Comparison of ENCODE assay signal across 13 cellular contexts in the genomic region with DNA sequence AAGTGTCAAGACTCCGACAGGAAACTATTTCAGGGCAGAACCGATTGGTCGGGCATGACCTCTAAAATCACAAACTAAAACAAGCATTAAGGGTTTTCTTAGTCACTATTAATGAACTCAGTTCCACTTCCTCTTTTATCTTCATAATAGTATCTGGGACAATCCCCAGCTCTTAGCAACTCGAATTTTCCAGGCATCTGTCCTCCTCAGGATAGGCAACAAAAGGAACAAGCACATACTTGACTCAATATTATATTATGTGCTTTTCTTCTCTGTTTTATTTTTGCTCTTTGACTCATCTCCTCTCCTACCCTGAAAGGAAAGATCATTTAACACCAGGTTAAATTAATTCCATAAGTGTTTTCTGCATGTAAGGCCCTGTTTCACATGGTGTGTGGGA.
DNase-seq lines count a peak whose midpoint lies in the region; ATAC-seq, FAIRE-seq and TF ChIP-seq lines count a peak whose summit lies in the region.
"Had no signal": no experiment of that assay in that cellular context is flagged by ENCODE, and none has a peak within 500 bp of the region (broad histone marks: within the 10 kb centered on the region; RNA-seq: fewer than 3 reads in every experiment).

No MANE protein-coding gene starts in this region.

- no peak overlapping the region for H3K4me2 ChIP-seq in K562 (ENCODE audit: insufficient read depth, low read length)

- H3K4me1 ChIP-seq in K562 (replicated peaks in 1 of 2; ENCODE audit: control insufficient read depth in 2 of 2, insufficient read depth in 2 of 2, low read length in 2 of 2) (no peaks in the 10 kb centered on the region; a peak in 1 of 5 replicates), lower lobe of right lung (no peaks in the 10 kb centered on the region)

- TF ChIP-seq CTCF in K562 (IDR thresholded peaks at IDR 0.05 in 2 of 3, conservative IDR thresholded peaks at IDR 0.05 in 1 of 3; ENCODE audit: insufficient read depth in 2 of 3, low read depth in 1 of 3, low read length in 3 of 3) (no peak), lower lobe of right lung (IDR thresholded peaks at IDR 0.05) (no peak)

- H3K27ac ChIP-seq in K562 (ENCODE audit: extremely low read depth, low read depth, low read length) (no peak overlapping the region), lower lobe of right lung (no peak overlapping the region)
- H3K27ac ChIP-seq: SK-N-MC had no signal

- DNase-seq in EH (ENCODE audit: low read depth) (peak; percentile 87), K562 (ENCODE audit: extremely low read depth in 1 of 4, low spot score in 3 of 4) (no peak), lower lobe of right lung (no peak), left lobe of liver (ENCODE audit: low spot score) (no peak)
- DNase-seq in activated CD8-positive, alpha-beta T cell treated with anti-CD3 and anti-CD28 coated beads, Interleukin-2, amount 10 ng/mL, durations not matched to agents 7 days and 5 days: no peak
- no peak for DNase-seq in activated CD8-positive, alpha-beta memory T cell treated with anti-CD3 and anti-CD28 coated beads, Interleukin-2, amount 10 ng/mL, durations not matched to agents 7 days and 5 days
- DNase-seq: mucosa of descending colon, NCI-H1092, trophoblast cell had no signal

- BruUV-seq in K562 (replicated peaks; lab: Mats Ljungman, UMichigan): no TSS peak

- no peak overlapping the region for H3K27ac Mint-ChIP-seq in activated CD8-positive, alpha-beta T cell treated with anti-CD3 and anti-CD28 coated beads, Interleukin-2, amount 10 ng/mL, durations not matched to agents 7 days and 5 days
- H3K27ac Mint-ChIP-seq in activated CD8-positive, alpha-beta memory T cell treated with anti-CD3 and anti-CD28 coated beads, Interleukin-2, amount 10 ng/mL, durations not matched to agents 7 days and 5 days: no peak overlapping the region

- no peak for TF ChIP-seq RAD21 in K562 (CRISPR knock-in tag; conservative IDR thresholded peaks at IDR 0.05 in 1 of 2, IDR thresholded peaks at IDR 0.05 in 1 of 2)

- H3K36me3 Mint-ChIP-seq in activated CD8-positive, alpha-beta T cell treated with anti-CD3 and anti-CD28 coated beads, Interleukin-2, amount 10 ng/mL, durations not matched to agents 7 days and 5 days (ENCODE audit: low read depth): no peaks in the 10 kb centered on the region
- no peaks in the 10 kb centered on the region for H3K36me3 Mint-ChIP-seq in activated CD8-positive, alpha-beta memory T cell treated with anti-CD3 and anti-CD28 coated beads, Interleukin-2, amount 10 ng/mL, durations not matched to agents 7 days and 5 days

- H2AFZ ChIP-seq in K562 (ENCODE audit: low read depth, low read length): no peak overlapping the region

- in situ Hi-C loops in K562 (cut with MboI): no loop called here

- ATAC-seq in GM19438 (IDR thresholded peaks at IDR 0.05; ENCODE audit: low read depth, unreplicated experiment) (peak; percentile 60), HG03196 (IDR thresholded peaks at IDR 0.05; ENCODE audit: unreplicated experiment) (peak; percentile 83), K562 (no peak), lower lobe of right lung (no peak), left lobe of liver (no peak)
- ATAC-seq in activated CD8-positive, alpha-beta T cell treated with anti-CD3 and anti-CD28 coated beads, Interleukin-2, amount 10 ng/mL, durations not matched to agents 7 days and 5 days: no peak
- no peak for ATAC-seq in activated CD8-positive, alpha-beta memory T cell treated with anti-CD3 and anti-CD28 coated beads, Interleukin-2, amount 10 ng/mL, durations not matched to agents 7 days and 5 days
- ATAC-seq: mucosa of descending colon had no signal

- WGBS in K562 (ENCODE audit: insufficient coverage, low coverage, missing lambda C conversion rate): 3% methylated on average over 4 of the region's 4 CpGs

- H3K79me2 ChIP-seq in K562 (ENCODE audit: control insufficient read depth, insufficient read depth, low read length): no peaks in the 10 kb centered on the region

- no peak for TF ChIP-seq EP300 in K562 (IDR thresholded peaks at IDR 0.05; ENCODE audit: low read length)

- POLR2A ChIA-PET in K562 (lab: Yijun Ruan, JAX): no interaction called here
- POLR2A ChIA-PET in activated CD8-positive, alpha-beta T cell treated with anti-CD3 and anti-CD28 coated beads, Interleukin-2, amount 10 ng/mL, durations not matched to agents 7 days and 5 days (lab: Charles Lee): no interaction called here

- CTCF ChIA-PET in K562 (lab: Yijun Ruan, JAX; ENCODE audit: low intra/inter-chr PET ratio): no interaction called here
- CTCF ChIA-PET in activated CD8-positive, alpha-beta T cell treated with anti-CD3 and anti-CD28 coated beads, Interleukin-2, amount 10 ng/mL, durations not matched to agents 7 days and 5 days (lab: Charles Lee): no interaction called here
- CTCF ChIA-PET in activated CD8-positive, alpha-beta memory T cell treated with anti-CD3 and anti-CD28 coated beads, Interleukin-2, amount 10 ng/mL, durations not matched to agents 7 days and 5 days (lab: Charles Lee): no interaction called here

- H3K27me3 Mint-ChIP-seq in activated CD8-positive, alpha-beta T cell treated with anti-CD3 and anti-CD28 coated beads, Interleukin-2, amount 10 ng/mL, durations not matched to agents 7 days and 5 days (ENCODE audit: low read depth): no peaks in the 10 kb centered on the region
- H3K27me3 Mint-ChIP-seq in activated CD8-positive, alpha-beta memory T cell treated with anti-CD3 and anti-CD28 coated beads, Interleukin-2, amount 10 ng/mL, durations not matched to agents 7 days and 5 days: no peaks in the 10 kb centered on the region

- H3K9me1 ChIP-seq in K562 (ENCODE audit: control insufficient read depth, insufficient read depth, low read length): no peaks in the 10 kb centered on the region

- intact Hi-C loops in K562 (cut with micrococcal nuclease): no loop called here
- intact Hi-C loops in lower lobe of right lung (cut with DNase I): no loop called here

- no peaks in the 10 kb centered on the region for H3K9me3 ChIP-seq in K562 (replicated peaks; ENCODE audit: control insufficient read depth, insufficient read depth, low read depth, low read length)
- no peaks in the 10 kb centered on the region for H3K9me3 ChIP-seq in lower lobe of right lung
- H3K9me3 ChIP-seq: mucosa of descending colon had no signal

- H4K20me1 ChIP-seq in K562 (replicated peaks; ENCODE audit: control insufficient read depth, insufficient read depth, low read length): no peaks in the 10 kb centered on the region

- H3K4me3 Mint-ChIP-seq in activated CD8-positive, alpha-beta T cell treated with anti-CD3 and anti-CD28 coated beads, Interleukin-2, amount 10 ng/mL, durations not matched to agents 7 days and 5 days: no peak overlapping the region
- H3K4me3 Mint-ChIP-seq in activated CD8-positive, alpha-beta memory T cell treated with anti-CD3 and anti-CD28 coated beads, Interleukin-2, amount 10 ng/mL, durations not matched to agents 7 days and 5 days: no peak overlapping the region

- H3K4me3 ChIP-seq in K562 (no peak overlapping the region), lower lobe of right lung (no peak overlapping the region)
- H3K4me3 ChIP-seq: mucosa of descending colon, SK-N-MC had no signal

- no peaks in the 10 kb centered on the region for H3K4me1 Mint-ChIP-seq in activated CD8-positive, alpha-beta T cell treated with anti-CD3 and anti-CD28 coated beads, Interleukin-2, amount 10 ng/mL, durations not matched to agents 7 days and 5 days (ENCODE audit: low read depth)
- H3K4me1 Mint-ChIP-seq in activated CD8-positive, alpha-beta memory T cell treated with anti-CD3 and anti-CD28 coated beads, Interleukin-2, amount 10 ng/mL, durations not matched to agents 7 days and 5 days: no peaks in the 10 kb centered on the region

- TF ChIP-seq POLR2A in K562 (conservative IDR thresholded peaks at IDR 0.05): no peak

- no peak overlapping the region for H3K9ac ChIP-seq in K562 (ENCODE audit: insufficient read depth in 1 of 2, low read depth in 2 of 2, low read length in 2 of 2)

- no peak for FAIRE-seq in K562 (lab: Jason Lieb, UNC)
- FAIRE-seq: endometrium had no signal

- H3K9me3 Mint-ChIP-seq in activated CD8-positive, alpha-beta T cell treated with anti-CD3 and anti-CD28 coated beads, Interleukin-2, amount 10 ng/mL, durations not matched to agents 7 days and 5 days (ENCODE audit: insufficient read depth): no peaks in the 10 kb centered on the region
- peaks cover 4% of the 10 kb centered on the region for H3K9me3 Mint-ChIP-seq in activated CD8-positive, alpha-beta memory T cell treated with anti-CD3 and anti-CD28 coated beads, Interleukin-2, amount 10 ng/mL, durations not matched to agents 7 days and 5 days (ENCODE audit: low read depth)

- no peaks in the 10 kb centered on the region for H3K36me3 ChIP-seq in K562 (ENCODE audit: control insufficient read depth, insufficient read depth, low read length)
- H3K36me3 ChIP-seq in lower lobe of right lung: no peaks in the 10 kb centered on the region

- peaks cover 0 to 6% of the 10 kb centered on the region in 2 experiments; a peak in 1 of 5 replicates for H3K27me3 ChIP-seq in K562 (ENCODE audit: control insufficient read depth in 2 of 2, insufficient read depth in 2 of 2, low read length in 2 of 2)
- H3K27me3 ChIP-seq in lower lobe of right lung (ENCODE audit: low read depth): no peaks in the 10 kb centered on the region

TF ChIP-seq in K562, 482 proteins besides CTCF, POLR2A, EP300 and RAD21:
- no peak for TF ChIP-seq ZNF197 (CRISPR knock-in tag; IDR thresholded peaks at IDR 0.05; ENCODE audit: low read depth)
- TF ChIP-seq RBM14 (IDR thresholded peaks at IDR 0.05; ENCODE audit: borderline replicate concordance, insufficient read depth, low read depth, low read length): no peak
- TF ChIP-seq SPI1 (IDR thresholded peaks at IDR 0.05; ENCODE audit: borderline replicate concordance, low read depth, low read length): peak; percentile 70; the same call in 1 of the 2 replicates
- TF ChIP-seq HIVEP1 (CRISPR knock-in tag; IDR thresholded peaks at IDR 0.05): no peak
- no peak for TF ChIP-seq HMGN3 (IDR thresholded peaks at IDR 0.05; ENCODE audit: borderline replicate concordance, extremely low read depth, insufficient read length, low read depth, low read length)
- no peak for TF ChIP-seq ELF1 (tag; IDR thresholded peaks at IDR 0.05)
- TF ChIP-seq CSDE1 (IDR thresholded peaks at IDR 0.05): no peak
- no peak for TF ChIP-seq BHLHE40 (IDR thresholded peaks at IDR 0.05; ENCODE audit: low read length)
- TF ChIP-seq HSF4 (CRISPR knock-in tag; IDR thresholded peaks at IDR 0.05; ENCODE audit: borderline replicate concordance): no peak

Comparison
In these comparisons a context has a peak if more than half of its experiments do, and no peak if none do; other contexts are left out.
1. ATAC-seq: peak in GM19438 (single experiment) and HG03196 (single experiment); none in K562 (single experiment), activated CD8-positive, alpha-beta T cell treated with anti-CD3 and anti-CD28 coated beads, Interleukin-2, amount 10 ng/mL, durations not matched to agents 7 days and 5 days (single experiment), activated CD8-positive, alpha-beta memory T cell treated with anti-CD3 and anti-CD28 coated beads, Interleukin-2, amount 10 ng/mL, durations not matched to agents 7 days and 5 days (single experiment), lower lobe of right lung (0 of 2) and left lobe of liver (single experiment).